In the genomic region with DNA sequence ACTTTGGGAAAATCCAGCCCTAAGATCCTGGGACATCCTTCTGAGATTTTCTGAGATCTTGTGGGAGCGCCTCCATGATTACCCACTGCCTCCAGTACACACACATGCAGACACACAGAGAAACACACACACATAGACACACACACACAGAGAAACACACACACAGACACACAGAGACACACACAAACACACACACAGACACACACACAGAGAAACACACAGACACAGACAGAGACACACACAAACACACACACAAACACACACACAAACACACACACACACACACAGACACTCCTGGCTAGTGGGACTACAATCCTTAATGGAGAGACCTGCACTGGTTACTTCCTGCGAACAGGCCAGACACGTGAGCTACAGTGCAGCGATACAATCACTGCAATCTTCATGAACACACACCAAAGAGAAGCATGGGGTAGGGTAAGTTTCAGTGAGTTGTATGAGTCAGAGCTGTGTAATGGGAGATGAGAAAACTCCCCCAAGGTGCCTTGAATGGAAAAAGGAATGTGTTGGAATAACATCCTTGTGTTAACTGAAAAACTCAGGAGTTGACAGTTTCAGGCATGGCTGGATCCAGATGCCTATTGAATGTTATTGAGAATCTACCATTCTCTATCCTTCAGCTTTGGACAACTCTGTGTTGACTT, we compare ENCODE assay signal across 21 cellular contexts.
DNase-seq lines count a peak whose midpoint lies in the region; ATAC-seq and TF ChIP-seq lines count a peak whose summit lies in the region.
"Had no signal": no experiment of that assay in that cellular context is flagged by ENCODE, and none has a peak within 500 bp of the region (broad histone marks: within the 10 kb centered on the region; RNA-seq: fewer than 3 reads in every experiment).

No MANE protein-coding gene starts in this region.

- no peak for TF ChIP-seq CTCF in H9 (conservative IDR thresholded peaks at IDR 0.05)
- no peak for TF ChIP-seq CTCF in epithelial cell of esophagus (IDR thresholded peaks at IDR 0.05; ENCODE audit: insufficient read depth, low read depth, low read length, missing control alignments)
- TF ChIP-seq CTCF in osteocyte (IDR thresholded peaks at IDR 0.05) = no peak
- no peak for TF ChIP-seq CTCF in Caco-2 (IDR thresholded peaks at IDR 0.05; ENCODE audit: insufficient read depth in 1 of 2, low read depth in 1 of 2, low read length in 1 of 2, severe bottlenecking in 1 of 2, unreplicated experiment in 1 of 2)

- H3K9ac ChIP-seq in H9 (ENCODE audit: extremely low read depth, insufficient read length, low read length) = no peak overlapping the region
- H3K9ac ChIP-seq: KMS-11 had no signal

- H3K4ac ChIP-seq in H9 (ENCODE audit: low read depth, low read length) = no peak overlapping the region

- no peak overlapping the region for H2BK12ac ChIP-seq in H9 (ENCODE audit: insufficient read length, low read depth, low read length)

- no peak overlapping the region for H3K23ac ChIP-seq in H9 (ENCODE audit: insufficient read length, low read depth, low read length)

- no peaks in the 10 kb centered on the region for H3K9me3 Mint-ChIP-seq in H9
- no peaks in the 10 kb centered on the region for H3K9me3 Mint-ChIP-seq in osteocyte (ENCODE audit: unreplicated experiment)
- H3K9me3 Mint-ChIP-seq in Caco-2 (ENCODE audit: unreplicated experiment) = no peaks in the 10 kb centered on the region
- H3K9me3 Mint-ChIP-seq: CD4-positive, alpha-beta T cell had no signal

- H2BK15ac ChIP-seq in H9 (ENCODE audit: low read depth, low read length) = no peak overlapping the region

- H4K5ac ChIP-seq in H9 (ENCODE audit: insufficient read length, low read depth, low read length) = no peak overlapping the region

- CTCF ChIA-PET in Caco-2 (lab: Charles Lee) = no interaction called here

- DNase-seq in H9 = peak; percentile 5
- peak; percentile 41 for DNase-seq in RPMI7951 (ENCODE audit: low read depth)
- DNase-seq in epithelial cell of esophagus (ENCODE audit: low read depth) = peak; percentile 6
- peak; percentile 38 for DNase-seq in osteocyte (ENCODE audit: extremely low spot score, unreplicated experiment)
- no peak for DNase-seq in Caco-2
- DNase-seq: ACHN; Calu3; CD4-positive, alpha-beta T cell; DMS53; H7; NCI-H1092; NCI-H146; NCI-H2081 treated with DMSO at 0.1 percent for 48 hours; NCI-H524; PC-9; Right ventricle myocardium superior had no signal

- no peaks in the 10 kb centered on the region for H3K79me2 ChIP-seq in H9 (ENCODE audit: insufficient read depth, low read length)

- H3K4me1 ChIP-seq in H9 (ENCODE audit: insufficient read depth, low read length) (no peaks in the 10 kb centered on the region), Caco-2 (no peaks in the 10 kb centered on the region)

- H3T11ph ChIP-seq in H9 (ENCODE audit: low read length) = no peak overlapping the region

- no peaks in the 10 kb centered on the region for H3K36me3 ChIP-seq in Caco-2 (ENCODE audit: control insufficient read depth, insufficient read depth, low read length)
- H3K36me3 ChIP-seq: MG63 had no signal

- H3K4me2 ChIP-seq in H9 (ENCODE audit: insufficient read depth, insufficient read length, low read length) = no peak overlapping the region
- H3K4me2 ChIP-seq: KMS-11, PC-9 had no signal

- no CpG with 5 or more reads among the region's 4 CpGs for WGBS in H9 (ENCODE audit: extremely low coverage, insufficient read length, low lambda C conversion rate)

- H3K27me3 ChIP-seq in H9 (ENCODE audit: insufficient read depth, low read length) (no peaks in the 10 kb centered on the region), Caco-2 (replicated peaks; ENCODE audit: control insufficient read depth, insufficient read depth, low read length) (no peaks in the 10 kb centered on the region)

- no peaks in the 10 kb centered on the region for H3K23me2 ChIP-seq in H9 (ENCODE audit: insufficient read length, low read depth, low read length, poor library complexity, severe bottlenecking)

- no TSS peak for BruUV-seq in Caco-2 (replicated peaks; lab: Mats Ljungman, UMichigan)

- no peaks in the 10 kb centered on the region for H4K20me1 ChIP-seq in H9 (ENCODE audit: control insufficient read depth, insufficient read depth, insufficient read length)

- H3K18ac ChIP-seq in H9 (ENCODE audit: insufficient read length, low read depth, low read length) = no peak overlapping the region

- POLR2A ChIA-PET in Caco-2 (lab: Charles Lee) = no interaction called here

- no peak overlapping the region for H4K8ac ChIP-seq in H9 (replicated peaks; ENCODE audit: insufficient read length, low read depth, low read length)

- H3K27ac Mint-ChIP-seq in H9 (no peak overlapping the region; a peak in 1 of 7 replicates), osteocyte (ENCODE audit: unreplicated experiment) (no peak overlapping the region), Caco-2 (ENCODE audit: unreplicated experiment) (no peak overlapping the region)
- H3K27ac Mint-ChIP-seq: CD4-positive, alpha-beta T cell had no signal

- H2AK5ac ChIP-seq in H9 (ENCODE audit: insufficient read length, low read length) = no peak overlapping the region

- H3K14ac ChIP-seq in H9 (ENCODE audit: insufficient read depth, low read length) = no peak overlapping the region

- H3K4me1 Mint-ChIP-seq in H9 = no peaks in the 10 kb centered on the region
- H3K4me1 Mint-ChIP-seq in osteocyte (ENCODE audit: unreplicated experiment) = no peaks in the 10 kb centered on the region
- H3K4me1 Mint-ChIP-seq in Caco-2 (ENCODE audit: low read depth, unreplicated experiment) = no peaks in the 10 kb centered on the region

- H3K4me3 Mint-ChIP-seq in H9 (no peak overlapping the region), osteocyte (ENCODE audit: unreplicated experiment) (no peak overlapping the region), Caco-2 (ENCODE audit: unreplicated experiment) (no peak overlapping the region)
- H3K4me3 Mint-ChIP-seq: CD4-positive, alpha-beta T cell had no signal

- intact Hi-C loops in Caco-2 (cut with micrococcal nuclease; ENCODE audit: unreplicated experiment) = no loop called here

- H2BK120ac ChIP-seq in H9 (ENCODE audit: low read depth, low read length, poor library complexity, severe bottlenecking) = no peak overlapping the region

- no peak overlapping the region for H4K91ac ChIP-seq in H9 (ENCODE audit: insufficient read length, low read depth, low read length)

- H3K36me3 Mint-ChIP-seq in H9 (ENCODE audit: insufficient read depth in 1 of 3, low read depth in 3 of 3) (no peaks in the 10 kb centered on the region), osteocyte (ENCODE audit: unreplicated experiment) (no peaks in the 10 kb centered on the region), Caco-2 (ENCODE audit: insufficient read depth, unreplicated experiment) (no peaks in the 10 kb centered on the region)

- H2BK20ac ChIP-seq in H9 (ENCODE audit: low read depth, low read length, poor library complexity, severe bottlenecking) = no peak overlapping the region

- H3K79me1 ChIP-seq in H9 (ENCODE audit: insufficient read depth, low read depth, low read length, poor library complexity, severe bottlenecking) = no peaks in the 10 kb centered on the region

- H3K9me3 ChIP-seq in H9 (ENCODE audit: control insufficient read depth, low read depth, low read length) (no peaks in the 10 kb centered on the region), Caco-2 (no peaks in the 10 kb centered on the region)
- H3K9me3 ChIP-seq: MG63 had no signal

- H2BK5ac ChIP-seq in H9 (ENCODE audit: insufficient read length, low read length) = no peak overlapping the region

- H3K27me3 Mint-ChIP-seq in H9 (ENCODE audit: low read depth) (peaks cover 29% of the 10 kb centered on the region), osteocyte (ENCODE audit: unreplicated experiment) (no peaks in the 10 kb centered on the region), Caco-2 (ENCODE audit: insufficient read depth, unreplicated experiment) (peaks cover 28% of the 10 kb centered on the region)

- no peak overlapping the region for H3K27ac ChIP-seq in H9 (ENCODE audit: insufficient read length, low read depth, low read length)
- H3K27ac ChIP-seq: KMS-11, PC-9, SK-N-MC had no signal

- H2AFZ ChIP-seq in H9 (ENCODE audit: low read length) = no peak overlapping the region
- H2AFZ ChIP-seq: PC-9 had no signal

- ATAC-seq in GM18870 (IDR thresholded peaks at IDR 0.05; ENCODE audit: unreplicated experiment) (no peak), GM21576 (IDR thresholded peaks at IDR 0.05; ENCODE audit: unreplicated experiment) (no peak)

- H3K56ac ChIP-seq in H9 (ENCODE audit: insufficient read length, low read depth, low read length) = no peak overlapping the region

- no peak overlapping the region for H3K4me3 ChIP-seq in epithelial cell of esophagus (ENCODE audit: low read length)
- no peak overlapping the region for H3K4me3 ChIP-seq in Caco-2 (ENCODE audit: low read depth, low read length)
- H3K4me3 ChIP-seq: MG63, PC-9, SK-N-MC had no signal

Comparison
In these comparisons a context has a peak if more than half of its experiments do, and no peak if none do; other contexts are left out.
1. DNase-seq: peak in H9 (single experiment), RPMI7951 (single experiment), epithelial cell of esophagus (single experiment) and osteocyte (single experiment); none in Caco-2 (0 of 2).